ENCODE assay signal across 8 cellular contexts in genomic region chr9:78030553-78031270, GRCh38. TPM values are rescaled to one million over a fixed set of nuclear protein-coding genes. Genes with fewer than 3 reads are reported as not detected.
DNase-seq lines count a peak whose midpoint lies in the region; ATAC-seq lines count a peak whose summit lies in the region.

No MANE protein-coding gene starts in this region.

- no peaks in the 10 kb centered on the region for H3K27me3 Mint-ChIP-seq in CD4-positive, CD25-positive, alpha-beta regulatory T cell

- peaks cover 62% of the 10 kb centered on the region for H3K4me1 ChIP-seq in CD4-positive, CD25-positive, alpha-beta regulatory T cell (ENCODE audit: control insufficient read depth, insufficient read depth, low read length, poor library complexity, severe bottlenecking)

- peak overlapping the region; percentile 74 to 97 (median 94) for H3K27ac Mint-ChIP-seq in CD4-positive, CD25-positive, alpha-beta regulatory T cell

- H3K9me3 Mint-ChIP-seq in CD4-positive, CD25-positive, alpha-beta regulatory T cell: no peaks in the 10 kb centered on the region

- H3K36me3 Mint-ChIP-seq in CD4-positive, CD25-positive, alpha-beta regulatory T cell: no peaks in the 10 kb centered on the region

- intact Hi-C loops in left colon (cut with DNase I, micrococcal nuclease): loop anchor here in 1 of 2 donors (10.0 kb wide), 1 partner anchor 186 kb away; no protein-coding TSS in a partner anchor

- peak; percentile 16 to 23 for ATAC-seq in CD4-positive, CD25-positive, alpha-beta regulatory T cell (ENCODE audit: low read depth in 2 of 2)
- peak; percentile 43 for ATAC-seq in left colon
- no peak for ATAC-seq in GM21390 (IDR thresholded peaks at IDR 0.05; ENCODE audit: unreplicated experiment)
- no peak for ATAC-seq in HG03565 (IDR thresholded peaks at IDR 0.05; ENCODE audit: unreplicated experiment)

- peak overlapping the region; percentile 86 to 98 (median 94) for H3K4me3 Mint-ChIP-seq in CD4-positive, CD25-positive, alpha-beta regulatory T cell

- H3K9me3 ChIP-seq in CD4-positive, CD25-positive, alpha-beta regulatory T cell (ENCODE audit: control insufficient read depth in 2 of 2, low read length in 2 of 2): no peaks in the 10 kb centered on the region

- peak overlapping the region; percentile 76 for H3K27ac ChIP-seq in CD4-positive, CD25-positive, alpha-beta regulatory T cell (ENCODE audit: insufficient read depth, low read length, poor library complexity, severe bottlenecking)

- peak overlapping the region; percentile 87 for H3K4me3 ChIP-seq in CD4-positive, CD25-positive, alpha-beta regulatory T cell (ENCODE audit: low read depth, low read length)

- DNase-seq in CD4-positive, CD25-positive, alpha-beta regulatory T cell: peak; percentile 39 to 73 (median 64)
- peak; percentile 58 for DNase-seq in LHCN-M2 (ENCODE audit: low read depth)
- peak; percentile 66 for DNase-seq in activated CD4-positive, CD25-positive, alpha-beta regulatory T cell treated with anti-CD3 and anti-CD28 coated beads, Interleukin-2, amount 50 U/mL, for 72 hours
- DNase-seq in cerebellum (ENCODE audit: low spot score): peak; percentile 50
- DNase-seq in left colon: peak; percentile 65 to 74
- DNase-seq in stimulated activated CD4-positive, alpha-beta T cell treated with anti-CD3 and anti-CD28 coated beads, Interleukin-15, amount 100 ng/mL, for 48 hours (ENCODE audit: low read depth in 2 of 2): peak; percentile 18 to 46

- no peaks in the 10 kb centered on the region for H3K36me3 ChIP-seq in CD4-positive, CD25-positive, alpha-beta regulatory T cell (ENCODE audit: control insufficient read depth, insufficient read depth, low read length)

- no peaks in the 10 kb centered on the region for H3K27me3 ChIP-seq in CD4-positive, CD25-positive, alpha-beta regulatory T cell (ENCODE audit: control insufficient read depth, insufficient read depth, low read length)

- peaks cover 25 to 76% (median 55%) of the 10 kb centered on the region in 4 donors for H3K4me1 Mint-ChIP-seq in CD4-positive, CD25-positive, alpha-beta regulatory T cell

RNA-seq across cellular contexts. Expression of gene GNAQ, which starts 0.9 kb away (rescaled TPM):
- 79.4 TPM for total RNA-seq in CD4-positive, CD25-positive, alpha-beta regulatory T cell
- polyA plus RNA-seq in CD4-positive, CD25-positive, alpha-beta regulatory T cell: 10 to 100 TPM in 3 of 4 donors, 1 to 10 TPM in 1; 8.5 to 20.5 (median 14.0) TPM
- total RNA-seq in LHCN-M2 (2014; rRNA removed) (21.0 and 29.2 TPM in 2 replicates), cerebellum (186 TPM), left colon (10 to 100 TPM; 84.1 to 86.5 TPM)
- 12.5 TPM for polyA plus RNA-seq in LHCN-M2 (2012)

Comparison
In these comparisons a context has a peak if more than half of its experiments do, and no peak if none do; other contexts are left out.
1. ATAC-seq: peak in CD4-positive, CD25-positive, alpha-beta regulatory T cell (2 of 2) and left colon (single experiment); none in GM21390 (single experiment) and HG03565 (single experiment).
2. Peak in every context shown above with its lines, with median percentiles within 50 percentile points of each other: DNase-seq.